In genomic region chr15:90870354-90871096, GRCh38 we compare ENCODE assay signal across 8 cellular contexts. TPM values are rescaled to one million over a fixed set of nuclear protein-coding genes. Genes with fewer than 3 reads are reported as not detected.
DNase-seq lines count a peak whose midpoint lies in the region; ATAC-seq, FAIRE-seq and TF ChIP-seq lines count a peak whose summit lies in the region.

No MANE protein-coding gene starts in this region.

- H3K27ac Mint-ChIP-seq in activated T-cell treated with anti-CD3 and anti-CD28 coated beads, Interleukin-2, amount 50 U/mL, for 24 hours = peak overlapping the region; percentile 93
- H3K27ac Mint-ChIP-seq in activated B cell treated with CpG ODN at 0.5 μM for 24 hours = peak overlapping the region; percentile 86

- no peak for TF ChIP-seq EP300 in gastroesophageal sphincter (IDR thresholded peaks at IDR 0.05)

- peaks cover 44% of the 10 kb centered on the region for H3K36me3 Mint-ChIP-seq in activated T-cell treated with anti-CD3 and anti-CD28 coated beads, Interleukin-2, amount 50 U/mL, for 24 hours (ENCODE audit: low read depth)
- H3K36me3 Mint-ChIP-seq in activated B cell treated with CpG ODN at 0.5 μM for 24 hours (ENCODE audit: low read depth) = peaks cover 3% of the 10 kb centered on the region

- peak overlapping the region; percentile 83 to 96 (median 94) for H3K27ac ChIP-seq in gastroesophageal sphincter

- 29 to 59% methylated on average over 8 to 15 of the region's 16 CpGs for WGBS in gastroesophageal sphincter (ENCODE audit: low coverage in 1 of 2), 2 donors

- no peaks in the 10 kb centered on the region for H3K27me3 Mint-ChIP-seq in activated T-cell treated with anti-CD3 and anti-CD28 coated beads, Interleukin-2, amount 50 U/mL, for 24 hours
- no peaks in the 10 kb centered on the region for H3K27me3 Mint-ChIP-seq in activated B cell treated with CpG ODN at 0.5 μM for 24 hours

- H3K36me3 ChIP-seq in gastroesophageal sphincter = peaks cover 0 to 4% of the 10 kb centered on the region in 2 donors

- no peak for DNase-seq in activated T-cell treated with anti-CD3 and anti-CD28 coated beads, Interleukin-2, amount 50 U/mL, for 24 hours
- DNase-seq in activated T-cell treated with anti-CD3 and anti-CD28 coated beads, Interleukin-2, amount 50 U/mL, for 1 hour = no peak
- DNase-seq in activated B cell treated with CpG ODN at 0.5 μM for 24 hours (no peak), sciatic nerve (ENCODE audit: low spot score) (no peak), frontal cortex (ENCODE audit: low spot score in 2 of 2) (no peak), COLO829 (ENCODE audit: low spot score) (no peak), HCEC 1CT (no peak)

- peak; percentile 12 for ATAC-seq in activated B cell treated with CpG ODN at 0.5 μM for 24 hours (ENCODE audit: low read depth)
- no peak for ATAC-seq in gastroesophageal sphincter
- ATAC-seq in sciatic nerve = peak; percentile 20

- TF ChIP-seq CTCF in activated B cell treated with CpG ODN at 0.5 μM for 24 hours (IDR thresholded peaks at IDR 0.05) (no peak), gastroesophageal sphincter (IDR thresholded peaks at IDR 0.05) (no peak)

- POLR2A ChIA-PET in activated B cell treated with CpG ODN at 0.5 μM for 24 hours (lab: Charles Lee) = interaction anchor here (0.9 to 4.6 kb wide), 15 partner anchors 15 to 153 kb away, joined by 3 to 35 read pairs (median 5); partner anchors contain the start of genes BLM, FES and MAN2A2

- peak overlapping the region; percentile 88 for H3K4me3 Mint-ChIP-seq in activated T-cell treated with anti-CD3 and anti-CD28 coated beads, Interleukin-2, amount 50 U/mL, for 24 hours
- H3K4me3 Mint-ChIP-seq in activated B cell treated with CpG ODN at 0.5 μM for 24 hours = peak overlapping the region; percentile 90

- no peaks in the 10 kb centered on the region for H3K9me3 ChIP-seq in gastroesophageal sphincter

- peaks cover 0 to 51% (median 38%) of the 10 kb centered on the region in 3 donors for H3K4me1 ChIP-seq in gastroesophageal sphincter

- intact Hi-C loops in activated B cell treated with CpG ODN at 0.5 μM for 24 hours (cut with micrococcal nuclease) (loop anchor here (2.0 to 5.0 kb wide), 2 partner anchors 26 to 153 kb away; partner anchors contain the start of gene BLM), sciatic nerve (cut with DNase I) (no loop called here)

- peaks cover under 1% of the 10 kb centered on the region for H3K27me3 ChIP-seq in gastroesophageal sphincter

- no peaks in the 10 kb centered on the region for H3K9me3 Mint-ChIP-seq in activated T-cell treated with anti-CD3 and anti-CD28 coated beads, Interleukin-2, amount 50 U/mL, for 24 hours
- H3K9me3 Mint-ChIP-seq in activated B cell treated with CpG ODN at 0.5 μM for 24 hours = no peaks in the 10 kb centered on the region

- no peak for FAIRE-seq in frontal cortex (lab: Jason Lieb, UNC)

- peak overlapping the region; percentile 96 to 99 for H3K4me3 ChIP-seq in gastroesophageal sphincter

- TF ChIP-seq POLR2A in gastroesophageal sphincter (IDR thresholded peaks at IDR 0.05) = no peak

- CTCF ChIA-PET in activated B cell treated with CpG ODN at 0.5 μM for 24 hours (lab: Charles Lee) = interaction anchor here (0.9 to 2.0 kb wide), 4 partner anchors 16 to 52 kb away, joined by 3 to 10 read pairs (median 5); no protein-coding TSS in a partner anchor

- H3K4me1 Mint-ChIP-seq in activated T-cell treated with anti-CD3 and anti-CD28 coated beads, Interleukin-2, amount 50 U/mL, for 24 hours (ENCODE audit: low read depth) = peaks cover 65% of the 10 kb centered on the region
- H3K4me1 Mint-ChIP-seq in activated B cell treated with CpG ODN at 0.5 μM for 24 hours = peaks cover 43% of the 10 kb centered on the region

RNA-seq across cellular contexts. Expression of gene FURIN, which starts 2.1 kb away (rescaled TPM):
- total RNA-seq in activated B cell treated with CpG ODN at 0.5 μM for 24 hours (46.5 and 46.6 TPM in 2 replicates), gastroesophageal sphincter (10 to 100 TPM; 34.1 to 75.4 (median 59.8) TPM), sciatic nerve (51.6 TPM), frontal cortex (9.4 TPM)

RNA-seq across cellular contexts. Expression of gene FES, which starts 13.8 kb away (rescaled TPM):
- total RNA-seq in activated B cell treated with CpG ODN at 0.5 μM for 24 hours = 19.7 and 27.4 TPM in 2 replicates
- total RNA-seq in gastroesophageal sphincter = 10 to 100 TPM; 40.1 to 70.4 (median 43.5) TPM
- 44.8 TPM for total RNA-seq in sciatic nerve
- total RNA-seq in frontal cortex = 3.7 TPM

RNA-seq across cellular contexts. Expression of gene MAN2A2, which starts 32.6 kb away (rescaled TPM):
- 115 and 133 TPM in 2 replicates for total RNA-seq in activated B cell treated with CpG ODN at 0.5 μM for 24 hours
- total RNA-seq in gastroesophageal sphincter = 10 to 100 TPM; 19.4 to 58.2 (median 44.9) TPM
- 150 TPM for total RNA-seq in sciatic nerve
- total RNA-seq in frontal cortex = 22.4 TPM
